In the genomic region with DNA sequence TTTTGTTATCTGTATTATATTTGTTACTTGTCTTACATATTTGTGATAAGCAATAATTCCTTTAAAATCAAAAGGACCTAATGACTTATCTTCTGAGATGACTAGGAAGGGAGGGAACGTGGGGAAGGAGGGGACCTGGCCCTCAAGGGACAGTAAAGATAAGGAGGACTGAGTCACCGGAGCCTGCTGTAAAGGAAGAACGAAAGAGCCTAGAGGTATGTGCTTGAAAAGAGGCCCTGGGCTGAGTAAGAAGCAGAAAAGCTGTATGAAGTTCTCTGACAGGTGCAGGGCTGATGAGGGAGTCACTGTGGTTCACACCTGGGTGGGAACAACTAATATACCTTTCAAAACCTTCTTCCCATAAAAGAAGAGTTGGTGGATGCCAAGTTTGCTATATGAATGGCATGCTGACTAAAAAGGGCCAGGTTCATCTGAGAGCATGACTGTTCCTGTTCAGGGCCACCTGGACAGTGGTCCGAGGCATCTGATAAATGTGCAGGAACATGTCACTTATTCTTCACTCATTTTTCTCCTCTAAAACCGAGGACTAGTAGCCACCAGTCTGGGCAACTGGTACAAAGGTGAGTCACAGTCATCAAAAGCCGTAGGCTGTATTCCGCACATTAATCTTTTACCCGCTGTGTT, we compare ENCODE assay signal across 1 cellular context.
TF ChIP-seq lines count a peak whose summit lies in the region.

No MANE protein-coding gene starts in this region.

TF ChIP-seq in HCT116, 20 proteins besides CTCF, POLR2A, EP300 and RAD21 (continued from another document):
- TF ChIP-seq TCF7L2 (IDR thresholded peaks at IDR 0.05; ENCODE audit: borderline replicate concordance, extremely low read depth, insufficient read depth, insufficient read length) (peak; percentile 8), FOSL1 (IDR thresholded peaks at IDR 0.05; ENCODE audit: low read depth) (peak; percentile 40; the same call in 1 of the 2 replicates), JUND (IDR thresholded peaks at IDR 0.05) (peak; percentile 63)
- TF ChIP-seq, protein P1, sequence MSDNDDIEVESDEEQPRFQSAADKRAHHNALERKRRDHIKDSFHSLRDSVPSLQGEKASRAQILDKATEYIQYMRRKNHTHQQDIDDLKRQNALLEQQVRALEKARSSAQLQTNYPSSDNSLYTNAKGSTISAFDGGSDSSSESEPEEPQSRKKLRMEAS (IDR thresholded peaks at IDR 0.05) = 0 out of 2 replicates have a peak, but pooled peaks have one; percentile 9
TF ChIP-seq in HCT116: peak in this region for 4.
